ENCODE assay signal across 15 cellular contexts in the genomic region with DNA sequence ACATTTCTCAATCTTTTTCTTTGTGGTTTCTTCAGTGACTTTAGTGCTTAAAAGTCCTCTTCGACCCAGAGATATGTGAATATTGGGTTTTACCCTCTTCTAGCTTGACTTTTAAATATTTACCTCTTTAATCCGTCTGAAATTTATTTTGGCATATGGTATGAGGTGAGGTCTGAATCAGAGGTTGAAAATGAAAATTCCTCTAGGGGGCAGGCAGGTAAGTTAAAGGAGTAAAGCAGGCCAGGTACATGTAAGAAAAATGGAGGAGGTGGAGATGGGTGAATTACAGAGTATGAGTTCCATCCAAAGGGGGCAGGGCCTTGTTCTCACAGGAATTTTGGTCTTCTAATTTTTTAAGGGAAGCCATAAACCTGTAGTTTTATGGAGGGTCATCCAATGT.
DNase-seq lines count a peak whose midpoint lies in the region; ATAC-seq and TF ChIP-seq lines count a peak whose summit lies in the region.
"Had no signal": no experiment of that assay in that cellular context is flagged by ENCODE, and none has a peak within 500 bp of the region (broad histone marks: within the 10 kb centered on the region; RNA-seq: fewer than 3 reads in every experiment).

No MANE protein-coding gene starts in this region.

- TF ChIP-seq POLR2A in right lobe of liver (IDR thresholded peaks at IDR 0.05) = no peak
- no peak for TF ChIP-seq POLR2A in erythroblast (IDR thresholded peaks at IDR 0.05; ENCODE audit: low read length)

- H3K9me3 ChIP-seq in MM.1S (replicated peaks; ENCODE audit: insufficient read depth, low read length) (no peaks in the 10 kb centered on the region), right lobe of liver (no peaks in the 10 kb centered on the region)
- H3K9me3 ChIP-seq: ascending aorta, neutrophil, suprapubic skin had no signal

- H3K4me3 Mint-ChIP-seq in WTC11 = no peak overlapping the region

- H3K27ac Mint-ChIP-seq in WTC11 = no peak overlapping the region

- POLR2A ChIA-PET in WTC11 (lab: Charles Lee) = no interaction called here

- H2AFZ ChIP-seq in MM.1S (ENCODE audit: low read length) = no peak overlapping the region

- no peaks in the 10 kb centered on the region for H3K27me3 Mint-ChIP-seq in WTC11 (ENCODE audit: low read depth)

- no peaks in the 10 kb centered on the region for H3F3A ChIP-seq in MM.1S (ENCODE audit: insufficient read depth, low read length)

- TF ChIP-seq CTCF in GM12864 (IDR thresholded peaks at IDR 0.05; ENCODE audit: low read depth, low read length, missing control alignments) = peak; percentile 3
- TF ChIP-seq CTCF in MM.1S (IDR thresholded peaks at IDR 0.05; ENCODE audit: low read length) = peak; percentile 40
- TF ChIP-seq CTCF in WTC11 (IDR thresholded peaks at IDR 0.05) = no peak; the same call in 1 of the 2 replicates
- TF ChIP-seq CTCF in right lobe of liver (IDR thresholded peaks at IDR 0.05) = peak; percentile 14 to 30 (median 24)

- H3K36me3 ChIP-seq in MM.1S (replicated peaks; ENCODE audit: insufficient read depth, low read length) = no peaks in the 10 kb centered on the region
- no peaks in the 10 kb centered on the region for H3K36me3 ChIP-seq in right lobe of liver
- H3K36me3 ChIP-seq: ascending aorta, neutrophil, suprapubic skin had no signal

- 17% methylated on average over 2 of the region's 2 CpGs for WGBS in right lobe of liver (ENCODE audit: insufficient coverage, low coverage, low lambda C conversion rate, missing lambda C conversion rate)

- no peaks in the 10 kb centered on the region for H3K79me2 ChIP-seq in MM.1S (ENCODE audit: low read length)

- ATAC-seq in WTC11 = peak; percentile 94
- peak in 3 of 4 donors; percentile 28 to 75 (median 36) for ATAC-seq in right lobe of liver
- ATAC-seq: sciatic nerve had no signal

- H3K27me3 ChIP-seq in MM.1S (replicated peaks; ENCODE audit: insufficient read depth, low read length) (no peaks in the 10 kb centered on the region), right lobe of liver (no peaks in the 10 kb centered on the region)
- H3K27me3 ChIP-seq: ascending aorta, suprapubic skin had no signal

- no peaks in the 10 kb centered on the region for H3K4me1 Mint-ChIP-seq in WTC11

- no peak overlapping the region for H3K9ac ChIP-seq in MM.1S (ENCODE audit: low read length)

- no peaks in the 10 kb centered on the region for H3K36me3 Mint-ChIP-seq in WTC11

- intact Hi-C loops in right lobe of liver (cut with DNase I) = no loop called here

- no peak for DNase-seq in GM12864 (ENCODE audit: low read depth)
- DNase-seq in MM.1S = peak; percentile 12
- DNase-seq in WTC11 (ENCODE audit: low spot score) = no peak
- no peak for DNase-seq in right lobe of liver
- DNase-seq in erythroblast (lab: John Stamatoyannopoulos, UW) = no peak
- DNase-seq in A172 (ENCODE audit: low spot score) = no peak
- DNase-seq in NCI-H748 (lab: John Stamatoyannopoulos, UW; ENCODE audit: unreplicated experiment) = no peak
- DNase-seq: activated effector memory CD4-positive, alpha-beta T cell treated with Interleukin-2 at 50 U/mL for 16 hours; C1 segment of cervical spinal cord; DND-41; SW 1271 had no signal

- H3K9me2 ChIP-seq in MM.1S (replicated peaks; ENCODE audit: insufficient read depth, low read length) = no peaks in the 10 kb centered on the region

- CTCF ChIA-PET in WTC11 (lab: Charles Lee) = interaction anchor here (0.9 to 1.3 kb wide), 4 partner anchors 15 to 123 kb away, joined by 3 to 6 read pairs (median 4); no protein-coding TSS in a partner anchor

- H3K4me2 ChIP-seq in MM.1S (ENCODE audit: low read depth, low read length) = no peak overlapping the region

- H3K27ac ChIP-seq in MM.1S (ENCODE audit: low read length) (no peak overlapping the region), right lobe of liver (no peak overlapping the region)
- H3K27ac ChIP-seq: ascending aorta, neutrophil, suprapubic skin had no signal

- H3K4me1 ChIP-seq in MM.1S (ENCODE audit: low read length) (no peaks in the 10 kb centered on the region), right lobe of liver (peaks cover 0 to 26% (median 0%) of the 10 kb centered on the region in 4 donors)
- H3K4me1 ChIP-seq: ascending aorta had no signal

- no peaks in the 10 kb centered on the region for H3K9me3 Mint-ChIP-seq in WTC11

- no peaks in the 10 kb centered on the region for H4K20me1 ChIP-seq in MM.1S (ENCODE audit: insufficient read depth, low read length)

- no peak overlapping the region for H3K4me3 ChIP-seq in GM12864 (ENCODE audit: low read depth, low read length)
- H3K4me3 ChIP-seq in MM.1S (ENCODE audit: low read length) = no peak overlapping the region
- no peak overlapping the region for H3K4me3 ChIP-seq in right lobe of liver
- H3K4me3 ChIP-seq: ascending aorta, suprapubic skin had no signal

TF ChIP-seq in WTC11, 78 proteins besides CTCF, POLR2A, EP300 and RAD21:
- TF ChIP-seq ZBTB21 (CRISPR knock-in tag; IDR thresholded peaks at IDR 0.05; ENCODE audit: borderline replicate concordance) (no peak), CREM (CRISPR knock-in tag; IDR thresholded peaks at IDR 0.05) (no peak), FOXP4 (CRISPR knock-in tag; IDR thresholded peaks at IDR 0.05) (no peak), FOXJ3 (CRISPR knock-in tag; IDR thresholded peaks at IDR 0.05; ENCODE audit: borderline replicate concordance) (no peak), HMGA2 (CRISPR knock-in tag; IDR thresholded peaks at IDR 0.05) (no peak), ELF4 (CRISPR knock-in tag; IDR thresholded peaks at IDR 0.05; ENCODE audit: low read depth) (no peak), SMAD3 (CRISPR knock-in tag; IDR thresholded peaks at IDR 0.05; ENCODE audit: borderline replicate concordance) (no peak), NR2C2 (CRISPR knock-in tag; IDR thresholded peaks at IDR 0.05) (no peak), ERG (CRISPR knock-in tag; IDR thresholded peaks at IDR 0.05) (no peak), SP1 (CRISPR knock-in tag; conservative IDR thresholded peaks at IDR 0.05) (no peak), ZNF219 (CRISPR knock-in tag; IDR thresholded peaks at IDR 0.05; ENCODE audit: borderline replicate concordance) (no peak)
- TF ChIP-seq, protein P1, sequence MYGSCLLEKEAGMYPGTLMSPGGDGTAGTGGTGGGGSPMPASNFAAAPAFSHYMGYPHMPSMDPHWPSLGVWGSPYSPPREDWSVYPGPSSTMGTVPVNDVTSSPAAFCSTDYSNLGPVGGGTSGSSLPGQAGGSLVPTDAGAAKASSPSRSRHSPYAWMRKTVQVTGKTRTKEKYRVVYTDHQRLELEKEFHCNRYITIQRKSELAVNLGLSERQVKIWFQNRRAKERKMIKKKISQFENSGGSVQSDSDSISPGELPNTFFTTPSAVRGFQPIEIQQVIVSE (CRISPR knock-in tag; IDR thresholded peaks at IDR 0.05; ENCODE audit: borderline replicate concordance) = no peak
- TF ChIP-seq, protein P2, sequence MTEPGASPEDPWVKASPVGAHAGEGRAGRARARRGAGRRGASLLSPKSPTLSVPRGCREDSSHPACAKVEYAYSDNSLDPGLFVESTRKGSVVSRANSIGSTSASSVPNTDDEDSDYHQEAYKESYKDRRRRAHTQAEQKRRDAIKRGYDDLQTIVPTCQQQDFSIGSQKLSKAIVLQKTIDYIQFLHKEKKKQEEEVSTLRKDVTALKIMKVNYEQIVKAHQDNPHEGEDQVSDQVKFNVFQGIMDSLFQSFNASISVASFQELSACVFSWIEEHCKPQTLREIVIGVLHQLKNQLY (CRISPR knock-in tag; IDR thresholded peaks at IDR 0.05) = no peak
